In genomic region chr14:21023817-21024667, GRCh38 we compare ENCODE assay signal across 8 cellular contexts. TPM values are rescaled to one million over a fixed set of nuclear protein-coding genes. Genes with fewer than 3 reads are reported as not detected.
DNase-seq lines count a peak whose midpoint lies in the region; ATAC-seq and TF ChIP-seq lines count a peak whose summit lies in the region.

No MANE protein-coding gene starts in this region.

- no peaks in the 10 kb centered on the region for H3K36me3 ChIP-seq in ACC112 (ENCODE audit: insufficient read depth, low read length)
- no peaks in the 10 kb centered on the region for H3K36me3 ChIP-seq in PC-9 (ENCODE audit: low read depth)
- no peaks in the 10 kb centered on the region for H3K36me3 ChIP-seq in ectodermal cell (ENCODE audit: control insufficient read depth, insufficient read depth, low read length)
- H3K36me3 ChIP-seq in muscle layer of duodenum (ENCODE audit: control insufficient read depth in 1 of 2, insufficient read depth in 2 of 2, low read length in 2 of 2), result peaks cover 11 to 22% of the 10 kb centered on the region in 2 donors

- intact Hi-C loops in PC-9 (cut with micrococcal nuclease; ENCODE audit: unreplicated experiment), result no loop called here

- no peak for TF ChIP-seq CTCF in PC-9 (conservative IDR thresholded peaks at IDR 0.05)

- no peaks in the 10 kb centered on the region for H3K9me2 ChIP-seq in PC-9 (ENCODE audit: insufficient read depth)

- no TSS peak for BruUV-seq in PC-9 (replicated peaks; lab: Mats Ljungman, UMichigan)

- no peaks in the 10 kb centered on the region for H3F3A ChIP-seq in PC-9 (ENCODE audit: insufficient read depth, low read depth)

- ATAC-seq in GM18909 (IDR thresholded peaks at IDR 0.05; ENCODE audit: poor library complexity, unreplicated experiment), result no peak

- CTCF ChIA-PET in PC-9 (lab: Charles Lee), result interaction anchor here (0.5 kb wide), 1 partner anchor 59 kb away, joined by 3 read pairs; no protein-coding TSS in a partner anchor

- no peaks in the 10 kb centered on the region for H4K20me1 ChIP-seq in PC-9 (ENCODE audit: insufficient read depth)

- POLR2A ChIA-PET in PC-9 (lab: Charles Lee; ENCODE audit: unreplicated experiment), result no interaction called here

- 27 to 31% methylated on average over 21 of the region's 21 CpGs for WGBS in ectodermal cell, 2 experiments

- DNase-seq in PC-9, result no peak
- DNase-seq in SHP77 treated with DMSO at 0.1 percent for 48 hours (lab: John Stamatoyannopoulos, UW), result no peak
- no peak for DNase-seq in activated CD4-positive, CD25-positive, alpha-beta regulatory T cell treated with anti-CD3 and anti-CD28 coated beads, Interleukin-2, amount 50 U/mL, for 72 hours
- no peak for DNase-seq in cortex of kidney (lab: John Stamatoyannopoulos, UW)

- H3K4me1 ChIP-seq in ACC112 (ENCODE audit: control insufficient read depth, insufficient read depth, low read length, unreplicated experiment) (no peaks in the 10 kb centered on the region), PC-9 (replicated peaks; ENCODE audit: insufficient read depth) (0 out of 2 replicates have a peak, but pooled peaks cover 6% of the 10 kb centered on the region), ectodermal cell (ENCODE audit: control insufficient read depth, insufficient read depth, low read length) (peaks cover 16% of the 10 kb centered on the region), muscle layer of duodenum (ENCODE audit: control insufficient read depth in 1 of 2, insufficient read depth in 2 of 2, low read length in 2 of 2) (peaks cover 4 to 36% of the 10 kb centered on the region in 2 donors)

- H3K9me3 ChIP-seq in PC-9 (ENCODE audit: insufficient read depth, low read depth), result no peaks in the 10 kb centered on the region
- H3K9me3 ChIP-seq in ectodermal cell (ENCODE audit: control insufficient read depth, low read length), result no peaks in the 10 kb centered on the region
- no peaks in the 10 kb centered on the region for H3K9me3 ChIP-seq in muscle layer of duodenum (ENCODE audit: control insufficient read depth in 1 of 2, low read length in 2 of 2)

- H2AFZ ChIP-seq in ACC112 (ENCODE audit: low read length, unreplicated experiment) (no peak overlapping the region), PC-9 (peak overlapping the region; percentile 79)

- H3K27me3 ChIP-seq in ACC112 (ENCODE audit: insufficient read depth, low read length) (peaks cover 79% of the 10 kb centered on the region), PC-9 (ENCODE audit: insufficient read depth, low read depth) (no peaks in the 10 kb centered on the region), ectodermal cell (ENCODE audit: control insufficient read depth, insufficient read depth, low read length, poor library complexity, severe bottlenecking) (peaks cover 58% of the 10 kb centered on the region), muscle layer of duodenum (ENCODE audit: low read depth, low read length) (no peaks in the 10 kb centered on the region)

- no peak overlapping the region for H3K27ac ChIP-seq in ACC112 (ENCODE audit: low read depth, low read length)
- H3K27ac ChIP-seq in PC-9, result no peak overlapping the region
- H3K27ac ChIP-seq in ectodermal cell (ENCODE audit: insufficient read depth, low read depth, low read length, poor library complexity, severe bottlenecking), result no peak overlapping the region
- peak overlapping the region; percentile 67 for H3K27ac ChIP-seq in muscle layer of duodenum (ENCODE audit: low read length)

- peak overlapping the region; percentile 74 for H3K4me2 ChIP-seq in PC-9

- H3K79me2 ChIP-seq in ACC112 (ENCODE audit: control insufficient read depth, insufficient read depth, low read length, unreplicated experiment) (no peaks in the 10 kb centered on the region), PC-9 (ENCODE audit: low read depth) (no peaks in the 10 kb centered on the region)

- peak overlapping the region; percentile 75 for H3K4me3 ChIP-seq in ACC112 (ENCODE audit: low read depth, low read length)
- peak overlapping the region; percentile 59; the same call in 1 of the 2 replicates for H3K4me3 ChIP-seq in PC-9
- peak overlapping the region; percentile 46 for H3K4me3 ChIP-seq in ectodermal cell (ENCODE audit: insufficient read depth, low read depth, low read length)
- peak overlapping the region; percentile 76 to 79 for H3K4me3 ChIP-seq in muscle layer of duodenum (ENCODE audit: low read depth in 1 of 2, low read length in 2 of 2)

RNA-seq across cellular contexts. Expression of gene NDRG2, which starts 0.8 kb away (rescaled TPM):
- total RNA-seq in PC-9 (2021), result 12.2 and 14.6 TPM in 2 replicates
- polyA plus RNA-seq in ectodermal cell (2013, experiment 1 of 4), result 5.1 TPM
- 4.6 TPM for polyA plus RNA-seq in ectodermal cell (2013, experiment 2 of 4)
- 6.7 TPM for polyA plus RNA-seq in ectodermal cell (2013, experiment 3 of 4)
- 9.0 TPM for polyA plus RNA-seq in ectodermal cell (2013, experiment 4 of 4)

RNA-seq across cellular contexts. Expression of gene TPPP2, which starts 6.0 kb away (rescaled TPM):
- not detected in 2 replicates for total RNA-seq in PC-9 (2021)
- polyA plus RNA-seq in ectodermal cell (2013, experiment 1 of 4), result not detected
- polyA plus RNA-seq in ectodermal cell (2013, experiment 2 of 4), result not detected
- polyA plus RNA-seq in ectodermal cell (2013, experiment 3 of 4), result not detected
- polyA plus RNA-seq in ectodermal cell (2013, experiment 4 of 4), result not detected

RNA-seq across cellular contexts. Expression of gene RNASE13, which starts 10.6 kb away (rescaled TPM):
- total RNA-seq in PC-9 (2021), result not detected in 2 replicates
- polyA plus RNA-seq in ectodermal cell (2013, experiment 1 of 4), result not detected
- polyA plus RNA-seq in ectodermal cell (2013, experiment 2 of 4), result not detected
- polyA plus RNA-seq in ectodermal cell (2013, experiment 3 of 4), result not detected
- polyA plus RNA-seq in ectodermal cell (2013, experiment 4 of 4), result not detected

RNA-seq across cellular contexts. Expression of gene RNASE7, which starts 18.1 kb away (rescaled TPM):
- not detected in 2 replicates for total RNA-seq in PC-9 (2021)
- not detected for polyA plus RNA-seq in ectodermal cell (2013, experiment 1 of 4)
- polyA plus RNA-seq in ectodermal cell (2013, experiment 2 of 4), result not detected
- not detected for polyA plus RNA-seq in ectodermal cell (2013, experiment 3 of 4)
- not detected for polyA plus RNA-seq in ectodermal cell (2013, experiment 4 of 4)

RNA-seq across cellular contexts. Expression of gene SLC39A2, which starts 24.9 kb away (rescaled TPM):
- 0.35 and 0.68 TPM in 2 replicates for total RNA-seq in PC-9 (2021)
- not detected for polyA plus RNA-seq in ectodermal cell (2013, experiment 1 of 4)
- polyA plus RNA-seq in ectodermal cell (2013, experiment 2 of 4), result 0.20 TPM
- not detected for polyA plus RNA-seq in ectodermal cell (2013, experiment 3 of 4)
- not detected for polyA plus RNA-seq in ectodermal cell (2013, experiment 4 of 4)
